In the genomic region with DNA sequence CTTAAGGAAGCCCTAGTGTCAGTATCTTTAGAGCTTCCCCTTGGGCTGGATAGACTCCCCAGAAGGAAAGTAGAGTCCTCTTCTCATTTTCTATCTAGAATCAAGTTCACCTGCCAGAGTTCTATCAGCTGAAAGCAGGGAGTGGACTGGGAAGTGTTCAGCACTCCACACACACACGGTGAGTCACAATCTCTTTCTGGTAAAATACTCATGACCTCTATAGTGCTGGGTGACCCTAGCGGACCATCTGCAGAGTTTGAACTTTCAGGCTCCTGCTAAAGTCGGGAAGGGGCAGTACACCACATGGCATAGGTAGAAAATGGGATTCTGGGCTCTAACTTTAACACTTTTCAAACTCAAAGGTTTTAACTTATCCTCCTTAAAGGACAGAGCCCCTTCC, we compare ENCODE assay signal across 1 cellular context.
TF ChIP-seq lines count a peak whose summit lies in the region.

No MANE protein-coding gene starts in this region.

TF ChIP-seq in K562, 482 proteins besides CTCF, POLR2A, EP300 and RAD21:
- TF ChIP-seq GABPB2 (CRISPR knock-in tag; conservative IDR thresholded peaks at IDR 0.05) (no peak), BRCA1 (IDR thresholded peaks at IDR 0.05) (no peak), BRCA1 (CRISPR knock-in tag; IDR thresholded peaks at IDR 0.05) (no peak), MCM2 (IDR thresholded peaks at IDR 0.05; ENCODE audit: low read depth) (no peak), ZNF184 (CRISPR knock-in tag; IDR thresholded peaks at IDR 0.05) (no peak), MIER1 (IDR thresholded peaks at IDR 0.05; ENCODE audit: low read depth) (no peak), HMGN3 (IDR thresholded peaks at IDR 0.05; ENCODE audit: borderline replicate concordance, extremely low read depth, insufficient read length, low read depth, low read length) (no peak), NCOR1 (IDR thresholded peaks at IDR 0.05) (no peak), GTF2F1 (IDR thresholded peaks at IDR 0.05; ENCODE audit: low read depth, low read length) (no peak), PHTF2 (CRISPR knock-in tag; IDR thresholded peaks at IDR 0.05) (no peak), TAF15 (IDR thresholded peaks at IDR 0.05; ENCODE audit: low read depth, low read length) (no peak), FOSL1 (tag; conservative IDR thresholded peaks at IDR 0.05) (peak; percentile 77), NR2C2 (CRISPR knock-in tag; IDR thresholded peaks at IDR 0.05) (no peak), NR2C2 (tag; IDR thresholded peaks at IDR 0.05) (peak; percentile 16; the same call in 1 of the 2 replicates), TAF1 (IDR thresholded peaks at IDR 0.05; ENCODE audit: control insufficient read depth, extremely low read depth, insufficient read depth, low read length, severe bottlenecking) (no peak), ILF3 (IDR thresholded peaks at IDR 0.05; ENCODE audit: borderline replicate concordance) (no peak), CBFA2T3 (IDR thresholded peaks at IDR 0.05) (peak; percentile 29; the same call in 1 of the 2 replicates), NCOA1 (IDR thresholded peaks at IDR 0.05; ENCODE audit: low read depth) (no peak), CBFA2T2 (conservative IDR thresholded peaks at IDR 0.05) (peak; percentile 24; the same call in 1 of the 2 replicates), HMG20A (CRISPR knock-in tag; conservative IDR thresholded peaks at IDR 0.05) (no peak), ZNF175 (CRISPR knock-in tag; IDR thresholded peaks at IDR 0.05; ENCODE audit: low read depth) (no peak), NR1H2 (CRISPR knock-in tag; IDR thresholded peaks at IDR 0.05) (no peak), SAP30 (IDR thresholded peaks at IDR 0.05; ENCODE audit: borderline replicate concordance, insufficient read depth, low read depth, low read length, poor library complexity, severe bottlenecking) (no peak), POLR3G (IDR thresholded peaks at IDR 0.05; ENCODE audit: extremely low read depth, insufficient read length, insufficient replicate concordance) (no peak), NR2C1 (IDR thresholded peaks at IDR 0.05) (no peak), NR2C1 (tag; IDR thresholded peaks at IDR 0.05) (0 out of 2 replicates have a peak, but pooled peaks have one; percentile 9), PTRF (tag; IDR thresholded peaks at IDR 0.05) (no peak), MXI1 (IDR thresholded peaks at IDR 0.05; ENCODE audit: low read depth, low read length) (no peak), ZNF347 (CRISPR knock-in tag; IDR thresholded peaks at IDR 0.05; ENCODE audit: low read depth) (no peak), HDAC2 (IDR thresholded peaks at IDR 0.05) (no peak), SRSF1 (IDR thresholded peaks at IDR 0.05; ENCODE audit: low read depth, low read length) (no peak), ZFPM2 (CRISPR knock-in tag; IDR thresholded peaks at IDR 0.05) (no peak)
- TF ChIP-seq, protein P1, sequence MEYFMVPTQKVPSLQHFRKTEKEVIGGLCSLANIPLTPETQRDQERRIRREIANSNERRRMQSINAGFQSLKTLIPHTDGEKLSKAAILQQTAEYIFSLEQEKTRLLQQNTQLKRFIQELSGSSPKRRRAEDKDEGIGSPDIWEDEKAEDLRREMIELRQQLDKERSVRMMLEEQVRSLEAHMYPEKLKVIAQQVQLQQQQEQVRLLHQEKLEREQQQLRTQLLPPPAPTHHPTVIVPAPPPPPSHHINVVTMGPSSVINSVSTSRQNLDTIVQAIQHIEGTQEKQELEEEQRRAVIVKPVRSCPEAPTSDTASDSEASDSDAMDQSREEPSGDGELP (CRISPR knock-in tag; IDR thresholded peaks at IDR 0.05; ENCODE audit: borderline replicate concordance) = no peak
- TF ChIP-seq, protein P2, sequence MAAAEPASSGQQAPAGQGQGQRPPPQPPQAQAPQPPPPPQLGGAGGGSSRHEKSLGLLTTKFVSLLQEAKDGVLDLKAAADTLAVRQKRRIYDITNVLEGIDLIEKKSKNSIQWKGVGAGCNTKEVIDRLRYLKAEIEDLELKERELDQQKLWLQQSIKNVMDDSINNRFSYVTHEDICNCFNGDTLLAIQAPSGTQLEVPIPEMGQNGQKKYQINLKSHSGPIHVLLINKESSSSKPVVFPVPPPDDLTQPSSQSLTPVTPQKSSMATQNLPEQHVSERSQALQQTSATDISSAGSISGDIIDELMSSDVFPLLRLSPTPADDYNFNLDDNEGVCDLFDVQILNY (CRISPR knock-in tag; IDR thresholded peaks at IDR 0.05) = no peak
- TF ChIP-seq, protein P3, sequence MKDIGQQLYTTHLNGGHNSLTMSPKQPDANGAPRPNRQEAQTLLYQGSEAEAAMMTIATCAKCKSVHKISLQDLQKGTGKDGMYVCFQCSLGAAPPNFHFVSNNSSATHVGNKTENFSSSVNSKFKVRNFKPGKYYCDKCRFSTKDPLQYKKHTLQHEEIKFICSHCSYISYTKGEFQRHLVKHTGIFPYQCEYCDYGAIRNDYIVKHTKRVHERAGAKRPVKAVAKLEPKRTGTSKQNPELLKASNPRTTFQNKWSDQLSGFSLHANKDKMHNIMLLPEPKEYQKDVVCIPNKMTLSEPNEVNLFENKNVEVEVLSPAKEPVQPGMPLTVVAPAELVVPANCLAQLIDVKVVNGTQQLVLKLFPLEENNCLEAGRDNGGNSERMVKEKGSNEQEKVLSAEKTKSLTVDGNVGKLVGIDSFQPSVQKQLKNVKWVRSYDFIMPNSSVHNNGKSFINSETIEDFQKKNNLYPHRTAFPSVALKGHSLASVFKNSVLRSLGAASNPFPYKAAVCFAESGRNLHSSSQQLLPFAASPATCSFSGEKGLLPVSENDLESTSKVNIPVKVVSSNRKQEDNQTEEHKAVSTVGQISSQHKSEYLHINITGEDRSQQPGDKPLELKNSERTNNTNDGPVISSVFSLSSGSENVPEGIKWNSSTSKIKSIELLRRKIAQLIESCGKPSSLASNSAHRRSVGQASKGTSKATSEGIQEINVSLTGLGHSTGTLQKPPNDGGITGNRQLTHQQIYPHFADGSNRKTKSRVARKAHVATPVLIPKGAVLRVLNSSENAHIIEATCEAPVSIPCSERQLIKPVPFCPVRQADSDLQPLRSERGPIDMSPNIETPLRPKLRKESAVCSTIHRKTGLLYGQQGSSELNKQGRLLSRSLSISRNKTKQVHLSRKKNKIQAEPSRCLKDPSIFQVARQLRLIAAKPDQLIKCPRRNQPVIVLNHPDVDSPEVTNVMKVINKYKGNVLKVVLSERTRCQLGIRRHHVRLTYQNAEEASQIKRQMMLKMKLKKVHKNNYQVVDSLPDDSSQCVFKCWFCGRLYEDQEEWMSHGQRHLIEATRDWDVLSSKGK (CRISPR knock-in tag; IDR thresholded peaks at IDR 0.05) = no peak
- TF ChIP-seq, protein P4, sequence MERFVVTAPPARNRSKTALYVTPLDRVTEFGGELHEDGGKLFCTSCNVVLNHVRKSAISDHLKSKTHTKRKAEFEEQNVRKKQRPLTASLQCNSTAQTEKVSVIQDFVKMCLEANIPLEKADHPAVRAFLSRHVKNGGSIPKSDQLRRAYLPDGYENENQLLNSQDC (CRISPR knock-in tag; IDR thresholded peaks at IDR 0.05) = no peak
- TF ChIP-seq, protein P5, sequence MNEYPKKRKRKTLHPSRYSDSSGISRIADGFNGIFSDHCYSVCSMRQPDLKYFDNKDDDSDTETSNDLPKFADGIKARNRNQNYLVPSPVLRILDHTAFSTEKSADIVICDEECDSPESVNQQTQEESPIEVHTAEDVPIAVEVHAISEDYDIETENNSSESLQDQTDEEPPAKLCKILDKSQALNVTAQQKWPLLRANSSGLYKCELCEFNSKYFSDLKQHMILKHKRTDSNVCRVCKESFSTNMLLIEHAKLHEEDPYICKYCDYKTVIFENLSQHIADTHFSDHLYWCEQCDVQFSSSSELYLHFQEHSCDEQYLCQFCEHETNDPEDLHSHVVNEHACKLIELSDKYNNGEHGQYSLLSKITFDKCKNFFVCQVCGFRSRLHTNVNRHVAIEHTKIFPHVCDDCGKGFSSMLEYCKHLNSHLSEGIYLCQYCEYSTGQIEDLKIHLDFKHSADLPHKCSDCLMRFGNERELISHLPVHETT (CRISPR knock-in tag; conservative IDR thresholded peaks at IDR 0.05 in 1 of 2, IDR thresholded peaks at IDR 0.05 in 1 of 2) = no peak
- TF ChIP-seq, protein P6, sequence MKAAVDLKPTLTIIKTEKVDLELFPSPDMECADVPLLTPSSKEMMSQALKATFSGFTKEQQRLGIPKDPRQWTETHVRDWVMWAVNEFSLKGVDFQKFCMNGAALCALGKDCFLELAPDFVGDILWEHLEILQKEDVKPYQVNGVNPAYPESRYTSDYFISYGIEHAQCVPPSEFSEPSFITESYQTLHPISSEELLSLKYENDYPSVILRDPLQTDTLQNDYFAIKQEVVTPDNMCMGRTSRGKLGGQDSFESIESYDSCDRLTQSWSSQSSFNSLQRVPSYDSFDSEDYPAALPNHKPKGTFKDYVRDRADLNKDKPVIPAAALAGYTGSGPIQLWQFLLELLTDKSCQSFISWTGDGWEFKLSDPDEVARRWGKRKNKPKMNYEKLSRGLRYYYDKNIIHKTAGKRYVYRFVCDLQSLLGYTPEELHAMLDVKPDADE (conservative IDR thresholded peaks at IDR 0.05; ENCODE audit: control insufficient read depth, low read depth, low read length) = no peak
- TF ChIP-seq, protein P7, sequence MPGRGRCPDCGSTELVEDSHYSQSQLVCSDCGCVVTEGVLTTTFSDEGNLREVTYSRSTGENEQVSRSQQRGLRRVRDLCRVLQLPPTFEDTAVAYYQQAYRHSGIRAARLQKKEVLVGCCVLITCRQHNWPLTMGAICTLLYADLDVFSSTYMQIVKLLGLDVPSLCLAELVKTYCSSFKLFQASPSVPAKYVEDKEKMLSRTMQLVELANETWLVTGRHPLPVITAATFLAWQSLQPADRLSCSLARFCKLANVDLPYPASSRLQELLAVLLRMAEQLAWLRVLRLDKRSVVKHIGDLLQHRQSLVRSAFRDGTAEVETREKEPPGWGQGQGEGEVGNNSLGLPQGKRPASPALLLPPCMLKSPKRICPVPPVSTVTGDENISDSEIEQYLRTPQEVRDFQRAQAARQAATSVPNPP (IDR thresholded peaks at IDR 0.05; ENCODE audit: borderline replicate concordance, insufficient read depth, insufficient read length) = no peak
- TF ChIP-seq, protein P8, sequence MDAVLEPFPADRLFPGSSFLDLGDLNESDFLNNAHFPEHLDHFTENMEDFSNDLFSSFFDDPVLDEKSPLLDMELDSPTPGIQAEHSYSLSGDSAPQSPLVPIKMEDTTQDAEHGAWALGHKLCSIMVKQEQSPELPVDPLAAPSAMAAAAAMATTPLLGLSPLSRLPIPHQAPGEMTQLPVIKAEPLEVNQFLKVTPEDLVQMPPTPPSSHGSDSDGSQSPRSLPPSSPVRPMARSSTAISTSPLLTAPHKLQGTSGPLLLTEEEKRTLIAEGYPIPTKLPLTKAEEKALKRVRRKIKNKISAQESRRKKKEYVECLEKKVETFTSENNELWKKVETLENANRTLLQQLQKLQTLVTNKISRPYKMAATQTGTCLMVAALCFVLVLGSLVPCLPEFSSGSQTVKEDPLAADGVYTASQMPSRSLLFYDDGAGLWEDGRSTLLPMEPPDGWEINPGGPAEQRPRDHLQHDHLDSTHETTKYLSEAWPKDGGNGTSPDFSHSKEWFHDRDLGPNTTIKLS (IDR thresholded peaks at IDR 0.05; ENCODE audit: borderline replicate concordance, low read depth) = no peak
- TF ChIP-seq, protein P9, sequence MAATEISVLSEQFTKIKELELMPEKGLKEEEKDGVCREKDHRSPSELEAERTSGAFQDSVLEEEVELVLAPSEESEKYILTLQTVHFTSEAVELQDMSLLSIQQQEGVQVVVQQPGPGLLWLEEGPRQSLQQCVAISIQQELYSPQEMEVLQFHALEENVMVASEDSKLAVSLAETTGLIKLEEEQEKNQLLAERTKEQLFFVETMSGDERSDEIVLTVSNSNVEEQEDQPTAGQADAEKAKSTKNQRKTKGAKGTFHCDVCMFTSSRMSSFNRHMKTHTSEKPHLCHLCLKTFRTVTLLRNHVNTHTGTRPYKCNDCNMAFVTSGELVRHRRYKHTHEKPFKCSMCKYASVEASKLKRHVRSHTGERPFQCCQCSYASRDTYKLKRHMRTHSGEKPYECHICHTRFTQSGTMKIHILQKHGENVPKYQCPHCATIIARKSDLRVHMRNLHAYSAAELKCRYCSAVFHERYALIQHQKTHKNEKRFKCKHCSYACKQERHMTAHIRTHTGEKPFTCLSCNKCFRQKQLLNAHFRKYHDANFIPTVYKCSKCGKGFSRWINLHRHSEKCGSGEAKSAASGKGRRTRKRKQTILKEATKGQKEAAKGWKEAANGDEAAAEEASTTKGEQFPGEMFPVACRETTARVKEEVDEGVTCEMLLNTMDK (IDR thresholded peaks at IDR 0.05; ENCODE audit: borderline replicate concordance, insufficient read depth, low read depth, low read length, poor library complexity, severe bottlenecking) = no peak
- TF ChIP-seq, protein P10, sequence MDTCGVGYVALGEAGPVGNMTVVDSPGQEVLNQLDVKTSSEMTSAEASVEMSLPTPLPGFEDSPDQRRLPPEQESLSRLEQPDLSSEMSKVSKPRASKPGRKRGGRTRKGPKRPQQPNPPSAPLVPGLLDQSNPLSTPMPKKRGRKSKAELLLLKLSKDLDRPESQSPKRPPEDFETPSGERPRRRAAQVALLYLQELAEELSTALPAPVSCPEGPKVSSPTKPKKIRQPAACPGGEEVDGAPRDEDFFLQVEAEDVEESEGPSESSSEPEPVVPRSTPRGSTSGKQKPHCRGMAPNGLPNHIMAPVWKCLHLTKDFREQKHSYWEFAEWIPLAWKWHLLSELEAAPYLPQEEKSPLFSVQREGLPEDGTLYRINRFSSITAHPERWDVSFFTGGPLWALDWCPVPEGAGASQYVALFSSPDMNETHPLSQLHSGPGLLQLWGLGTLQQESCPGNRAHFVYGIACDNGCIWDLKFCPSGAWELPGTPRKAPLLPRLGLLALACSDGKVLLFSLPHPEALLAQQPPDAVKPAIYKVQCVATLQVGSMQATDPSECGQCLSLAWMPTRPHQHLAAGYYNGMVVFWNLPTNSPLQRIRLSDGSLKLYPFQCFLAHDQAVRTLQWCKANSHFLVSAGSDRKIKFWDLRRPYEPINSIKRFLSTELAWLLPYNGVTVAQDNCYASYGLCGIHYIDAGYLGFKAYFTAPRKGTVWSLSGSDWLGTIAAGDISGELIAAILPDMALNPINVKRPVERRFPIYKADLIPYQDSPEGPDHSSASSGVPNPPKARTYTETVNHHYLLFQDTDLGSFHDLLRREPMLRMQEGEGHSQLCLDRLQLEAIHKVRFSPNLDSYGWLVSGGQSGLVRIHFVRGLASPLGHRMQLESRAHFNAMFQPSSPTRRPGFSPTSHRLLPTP (IDR thresholded peaks at IDR 0.05; ENCODE audit: borderline replicate concordance, extremely low read depth, insufficient read length) = no peak
- TF ChIP-seq, protein P11, sequence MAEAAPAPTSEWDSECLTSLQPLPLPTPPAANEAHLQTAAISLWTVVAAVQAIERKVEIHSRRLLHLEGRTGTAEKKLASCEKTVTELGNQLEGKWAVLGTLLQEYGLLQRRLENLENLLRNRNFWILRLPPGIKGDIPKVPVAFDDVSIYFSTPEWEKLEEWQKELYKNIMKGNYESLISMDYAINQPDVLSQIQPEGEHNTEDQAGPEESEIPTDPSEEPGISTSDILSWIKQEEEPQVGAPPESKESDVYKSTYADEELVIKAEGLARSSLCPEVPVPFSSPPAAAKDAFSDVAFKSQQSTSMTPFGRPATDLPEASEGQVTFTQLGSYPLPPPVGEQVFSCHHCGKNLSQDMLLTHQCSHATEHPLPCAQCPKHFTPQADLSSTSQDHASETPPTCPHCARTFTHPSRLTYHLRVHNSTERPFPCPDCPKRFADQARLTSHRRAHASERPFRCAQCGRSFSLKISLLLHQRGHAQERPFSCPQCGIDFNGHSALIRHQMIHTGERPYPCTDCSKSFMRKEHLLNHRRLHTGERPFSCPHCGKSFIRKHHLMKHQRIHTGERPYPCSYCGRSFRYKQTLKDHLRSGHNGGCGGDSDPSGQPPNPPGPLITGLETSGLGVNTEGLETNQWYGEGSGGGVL (CRISPR knock-in tag; IDR thresholded peaks at IDR 0.05) = no peak
